8 cellular contexts compared by ENCODE assay signal in genomic region chr5:163460562-163461176, GRCh38. TPM values are rescaled to one million over a fixed set of nuclear protein-coding genes. Genes with fewer than 3 reads are reported as not detected.
DNase-seq lines count a peak whose midpoint lies in the region; ATAC-seq and TF ChIP-seq lines count a peak whose summit lies in the region.

A gene with protein sequence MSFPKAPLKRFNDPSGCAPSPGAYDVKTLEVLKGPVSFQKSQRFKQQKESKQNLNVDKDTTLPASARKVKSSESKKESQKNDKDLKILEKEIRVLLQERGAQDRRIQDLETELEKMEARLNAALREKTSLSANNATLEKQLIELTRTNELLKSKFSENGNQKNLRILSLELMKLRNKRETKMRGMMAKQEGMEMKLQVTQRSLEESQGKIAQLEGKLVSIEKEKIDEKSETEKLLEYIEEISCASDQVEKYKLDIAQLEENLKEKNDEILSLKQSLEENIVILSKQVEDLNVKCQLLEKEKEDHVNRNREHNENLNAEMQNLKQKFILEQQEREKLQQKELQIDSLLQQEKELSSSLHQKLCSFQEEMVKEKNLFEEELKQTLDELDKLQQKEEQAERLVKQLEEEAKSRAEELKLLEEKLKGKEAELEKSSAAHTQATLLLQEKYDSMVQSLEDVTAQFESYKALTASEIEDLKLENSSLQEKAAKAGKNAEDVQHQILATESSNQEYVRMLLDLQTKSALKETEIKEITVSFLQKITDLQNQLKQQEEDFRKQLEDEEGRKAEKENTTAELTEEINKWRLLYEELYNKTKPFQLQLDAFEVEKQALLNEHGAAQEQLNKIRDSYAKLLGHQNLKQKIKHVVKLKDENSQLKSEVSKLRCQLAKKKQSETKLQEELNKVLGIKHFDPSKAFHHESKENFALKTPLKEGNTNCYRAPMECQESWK (plus strand): TSS chr5:163460632. CDS start chr5:163460693, 61 bp downstream.

- H3K9me3 Mint-ChIP-seq in natural killer cell = no peaks in the 10 kb centered on the region

- no peaks in the 10 kb centered on the region for H3K9me3 ChIP-seq in OCI-LY7 (ENCODE audit: low read length)
- no peaks in the 10 kb centered on the region for H3K9me3 ChIP-seq in colonic mucosa

- H3K27ac Mint-ChIP-seq in natural killer cell = peak within 1 kb of the TSS; percentile 98

- H4K20me1 ChIP-seq in OCI-LY7 (ENCODE audit: insufficient read depth, low read length) = no peaks in the 10 kb centered on the region

- no peaks in the 10 kb centered on the region for H3K9me2 ChIP-seq in OCI-LY7 (ENCODE audit: insufficient read depth, low read length)

- BruUV-seq in OCI-LY7 (replicated peaks; lab: Mats Ljungman, UMichigan) = TSS peak; percentile 96

- H3K4me3 ChIP-seq in OCI-LY7 (ENCODE audit: low read depth, low read length, poor library complexity, severe bottlenecking) = peak within 1 kb of the TSS; percentile 90
- H3K4me3 ChIP-seq in colonic mucosa = peak within 1 kb of the TSS; percentile 68

- DNase-seq in D341Med (ENCODE audit: low spot score) (peak; percentile 38), OCI-LY7 (ENCODE audit: low spot score) (peak; percentile 54), colonic mucosa (no peak), natural killer cell (no peak), omental fat pad (ENCODE audit: low spot score) (no peak), ecto neural progenitor cell (ENCODE audit: low spot score) (no peak)

- H3K36me3 ChIP-seq in OCI-LY7 (ENCODE audit: insufficient read depth, low read length) (peaks cover 58% of the 10 kb centered on the region), colonic mucosa (no peaks in the 10 kb centered on the region)

- H3K27me3 Mint-ChIP-seq in natural killer cell (ENCODE audit: low read depth in 2 of 2) = no peaks in the 10 kb centered on the region

- peak within 1 kb of the TSS; percentile 56; the same call in 1 of the 2 replicates for H2AFZ ChIP-seq in OCI-LY7 (ENCODE audit: low read length)

- TF ChIP-seq CTCF in OCI-LY7 (conservative IDR thresholded peaks at IDR 0.05; ENCODE audit: low read length) = no peak
- no peak for TF ChIP-seq CTCF in colonic mucosa (IDR thresholded peaks at IDR 0.05)
- no peak for TF ChIP-seq CTCF in natural killer cell (IDR thresholded peaks at IDR 0.05)
- TF ChIP-seq CTCF in omental fat pad (IDR thresholded peaks at IDR 0.05) = no peak

- H3K4me1 ChIP-seq in OCI-LY7 (ENCODE audit: insufficient read depth, low read length, poor library complexity, severe bottlenecking) (peaks cover 43% of the 10 kb centered on the region), colonic mucosa (peaks cover 5% of the 10 kb centered on the region)

- peak within 1 kb of the TSS; percentile 89 for H3K4me2 ChIP-seq in OCI-LY7 (ENCODE audit: low read length)

- H3K27me3 ChIP-seq in colonic mucosa = no peaks in the 10 kb centered on the region

- intact Hi-C loops in OCI-LY7 (cut with micrococcal nuclease; ENCODE audit: unreplicated experiment) = loop anchor here (1.0 to 2.0 kb wide), 2 partner anchors 24 to 45 kb away; partner anchors contain the start of genes CCNG1 and MAT2B
- intact Hi-C loops in colonic mucosa (cut with DNase I) = loop anchor here (5.0 kb wide), 1 partner anchor 47 kb away; the partner anchor contains the start of gene MAT2B
- intact Hi-C loops in natural killer cell (cut with micrococcal nuclease) = loop anchor here (1.0 kb wide), 2 partner anchors 23 to 45 kb away; partner anchors contain the start of genes CCNG1 and MAT2B

- ATAC-seq in GM21515 (IDR thresholded peaks at IDR 0.05; ENCODE audit: unreplicated experiment) (peak; percentile 0), natural killer cell (no peak), omental fat pad (ENCODE audit: low FRiP score) (no peak), HG03045 (IDR thresholded peaks at IDR 0.05; ENCODE audit: unreplicated experiment) (no peak)

- H3K79me2 ChIP-seq in OCI-LY7 (ENCODE audit: insufficient read depth, low read depth, low read length) = peaks cover 86% of the 10 kb centered on the region

- H3K4me3 Mint-ChIP-seq in natural killer cell = peak within 1 kb of the TSS; percentile 98

- H3K36me3 Mint-ChIP-seq in natural killer cell = no peaks in the 10 kb centered on the region

- peak within 1 kb of the TSS; percentile 92 for H3K27ac ChIP-seq in OCI-LY7 (ENCODE audit: low read depth, low read length, poor library complexity, severe bottlenecking)
- peak within 1 kb of the TSS; percentile 80 for H3K27ac ChIP-seq in colonic mucosa

- POLR2A ChIA-PET in OCI-LY7 (lab: Charles Lee) = interaction anchor here (0.5 to 9.6 kb wide), 15 partner anchors 9 to 1263 kb away, joined by 3 to 197 read pairs (median 5); partner anchors contain the start of genes CCNG1 and MAT2B

- peaks cover 28 to 38% of the 10 kb centered on the region in 2 donors for H3K4me1 Mint-ChIP-seq in natural killer cell

- CTCF ChIA-PET in OCI-LY7 (lab: Charles Lee; ENCODE audit: unreplicated experiment) = interaction anchor here (1.6 kb wide), 1 partner anchor 23 kb away, joined by 4 read pairs; no protein-coding TSS in a partner anchor

- H3K9ac ChIP-seq in colonic mucosa (ENCODE audit: low read depth in 2 of 2, low read length in 2 of 2) = peak within 1 kb of the TSS; percentile 90 to 91

RNA-seq across cellular contexts. Expression of the gene that starts here (rescaled TPM):
- total RNA-seq in OCI-LY7 (2014; rRNA removed; shearing (Covaris generic)) = 44.1 and 63.2 TPM in 2 replicates
- total RNA-seq in OCI-LY7 (2022) (107 and 112 TPM in 2 replicates), colonic mucosa (10 to 100 TPM; 10.6 to 44.5 TPM), natural killer cell (under 1 TPM; 0.42 to 0.70 (median 0.63) TPM), omental fat pad (1 to 10 TPM in 2 of 4 donors, under 1 TPM in 1, not detected in 1; 0.32 to 2.6 (median 1.0) TPM)

Comparison
In these comparisons a context has a peak if more than half of its experiments do, and no peak if none do; other contexts are left out.
1. DNase-seq: peak in D341Med (single experiment) and OCI-LY7 (single experiment); none in colonic mucosa (single experiment), natural killer cell (single experiment), omental fat pad (single experiment) and ecto neural progenitor cell (single experiment).